Comparison of ENCODE assay signal across 1 cellular context in the genomic region with DNA sequence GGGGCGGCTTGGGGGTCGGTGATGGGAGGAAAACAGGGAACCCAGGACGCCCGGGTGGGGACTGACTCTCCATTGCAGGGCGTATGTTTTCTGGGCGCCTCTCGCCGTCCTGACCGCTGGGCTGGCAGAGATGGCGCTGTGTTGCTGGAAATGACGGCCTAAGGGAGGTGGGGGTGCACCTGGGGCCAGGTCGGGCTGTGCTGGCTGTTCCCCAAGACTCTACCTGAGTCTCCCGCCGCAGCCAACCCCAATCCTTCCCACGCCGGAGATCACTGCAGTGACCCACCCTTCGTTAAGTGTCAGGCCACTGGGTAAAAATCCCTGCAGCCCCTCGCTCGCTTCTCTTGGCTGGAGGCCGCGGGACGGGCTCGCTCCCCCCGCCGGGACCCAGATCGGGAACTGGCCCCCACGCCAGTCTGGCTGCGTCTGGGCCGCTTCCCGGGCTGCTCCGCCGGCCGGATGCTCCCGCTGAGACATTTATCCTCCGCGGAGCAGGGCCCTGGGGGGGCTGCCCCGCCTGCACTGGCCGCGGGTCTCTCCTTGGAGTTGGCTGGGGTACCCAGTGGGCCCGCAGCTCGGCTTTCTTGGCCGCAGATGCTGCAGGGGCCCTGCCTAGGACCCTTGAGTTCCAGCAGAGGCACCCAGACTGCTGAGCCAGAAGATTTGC.
TF ChIP-seq lines count a peak whose summit lies in the region.

No MANE protein-coding gene starts in this region.

TF ChIP-seq in HepG2, 621 proteins besides CTCF, POLR2A, EP300 and RAD21 (continued from another document and continues in another):
- TF ChIP-seq, protein P1, sequence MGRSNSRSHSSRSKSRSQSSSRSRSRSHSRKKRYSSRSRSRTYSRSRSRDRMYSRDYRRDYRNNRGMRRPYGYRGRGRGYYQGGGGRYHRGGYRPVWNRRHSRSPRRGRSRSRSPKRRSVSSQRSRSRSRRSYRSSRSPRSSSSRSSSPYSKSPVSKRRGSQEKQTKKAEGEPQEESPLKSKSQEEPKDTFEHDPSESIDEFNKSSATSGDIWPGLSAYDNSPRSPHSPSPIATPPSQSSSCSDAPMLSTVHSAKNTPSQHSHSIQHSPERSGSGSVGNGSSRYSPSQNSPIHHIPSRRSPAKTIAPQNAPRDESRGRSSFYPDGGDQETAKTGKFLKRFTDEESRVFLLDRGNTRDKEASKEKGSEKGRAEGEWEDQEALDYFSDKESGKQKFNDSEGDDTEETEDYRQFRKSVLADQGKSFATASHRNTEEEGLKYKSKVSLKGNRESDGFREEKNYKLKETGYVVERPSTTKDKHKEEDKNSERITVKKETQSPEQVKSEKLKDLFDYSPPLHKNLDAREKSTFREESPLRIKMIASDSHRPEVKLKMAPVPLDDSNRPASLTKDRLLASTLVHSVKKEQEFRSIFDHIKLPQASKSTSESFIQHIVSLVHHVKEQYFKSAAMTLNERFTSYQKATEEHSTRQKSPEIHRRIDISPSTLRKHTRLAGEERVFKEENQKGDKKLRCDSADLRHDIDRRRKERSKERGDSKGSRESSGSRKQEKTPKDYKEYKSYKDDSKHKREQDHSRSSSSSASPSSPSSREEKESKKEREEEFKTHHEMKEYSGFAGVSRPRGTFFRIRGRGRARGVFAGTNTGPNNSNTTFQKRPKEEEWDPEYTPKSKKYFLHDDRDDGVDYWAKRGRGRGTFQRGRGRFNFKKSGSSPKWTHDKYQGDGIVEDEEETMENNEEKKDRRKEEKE (IDR thresholded peaks at IDR 0.05): no peak
- no peak for TF ChIP-seq NONO (IDR thresholded peaks at IDR 0.05)
- no peak for TF ChIP-seq NONO (CRISPR knock-in tag; conservative IDR thresholded peaks at IDR 0.05)
- no peak for TF ChIP-seq FOXJ3 (CRISPR knock-in tag; IDR thresholded peaks at IDR 0.05; ENCODE audit: borderline replicate concordance)
- TF ChIP-seq ZSCAN29 (CRISPR knock-in tag; conservative IDR thresholded peaks at IDR 0.05): no peak
- peak; percentile 35; the same call in 1 of the 2 replicates for TF ChIP-seq POGZ (CRISPR knock-in tag; IDR thresholded peaks at IDR 0.05)
- no peak for TF ChIP-seq ZSCAN20 (CRISPR knock-in tag; IDR thresholded peaks at IDR 0.05; ENCODE audit: borderline replicate concordance)
- no peak for TF ChIP-seq ZNF672 (CRISPR knock-in tag; IDR thresholded peaks at IDR 0.05)
- TF ChIP-seq, protein P2, sequence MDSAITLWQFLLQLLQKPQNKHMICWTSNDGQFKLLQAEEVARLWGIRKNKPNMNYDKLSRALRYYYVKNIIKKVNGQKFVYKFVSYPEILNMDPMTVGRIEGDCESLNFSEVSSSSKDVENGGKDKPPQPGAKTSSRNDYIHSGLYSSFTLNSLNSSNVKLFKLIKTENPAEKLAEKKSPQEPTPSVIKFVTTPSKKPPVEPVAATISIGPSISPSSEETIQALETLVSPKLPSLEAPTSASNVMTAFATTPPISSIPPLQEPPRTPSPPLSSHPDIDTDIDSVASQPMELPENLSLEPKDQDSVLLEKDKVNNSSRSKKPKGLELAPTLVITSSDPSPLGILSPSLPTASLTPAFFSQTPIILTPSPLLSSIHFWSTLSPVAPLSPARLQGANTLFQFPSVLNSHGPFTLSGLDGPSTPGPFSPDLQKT (CRISPR knock-in tag; IDR thresholded peaks at IDR 0.05; ENCODE audit: borderline replicate concordance): no peak
- no peak for TF ChIP-seq RXRB (CRISPR knock-in tag; IDR thresholded peaks at IDR 0.05; ENCODE audit: borderline replicate concordance)
- TF ChIP-seq TCF7 (IDR thresholded peaks at IDR 0.05; ENCODE audit: low read depth): no peak
- no peak for TF ChIP-seq RBM22 (optimal IDR thresholded peaks at IDR 0.05; ENCODE audit: low read length)
- TF ChIP-seq ZNF883 (CRISPR knock-in tag; IDR thresholded peaks at IDR 0.05; ENCODE audit: not compliant biosample characterization): no peak
- TF ChIP-seq MIXL1 (CRISPR knock-in tag; IDR thresholded peaks at IDR 0.05): no peak
- no peak for TF ChIP-seq ZNF549 (CRISPR knock-in tag; IDR thresholded peaks at IDR 0.05)
- TF ChIP-seq, protein P3, sequence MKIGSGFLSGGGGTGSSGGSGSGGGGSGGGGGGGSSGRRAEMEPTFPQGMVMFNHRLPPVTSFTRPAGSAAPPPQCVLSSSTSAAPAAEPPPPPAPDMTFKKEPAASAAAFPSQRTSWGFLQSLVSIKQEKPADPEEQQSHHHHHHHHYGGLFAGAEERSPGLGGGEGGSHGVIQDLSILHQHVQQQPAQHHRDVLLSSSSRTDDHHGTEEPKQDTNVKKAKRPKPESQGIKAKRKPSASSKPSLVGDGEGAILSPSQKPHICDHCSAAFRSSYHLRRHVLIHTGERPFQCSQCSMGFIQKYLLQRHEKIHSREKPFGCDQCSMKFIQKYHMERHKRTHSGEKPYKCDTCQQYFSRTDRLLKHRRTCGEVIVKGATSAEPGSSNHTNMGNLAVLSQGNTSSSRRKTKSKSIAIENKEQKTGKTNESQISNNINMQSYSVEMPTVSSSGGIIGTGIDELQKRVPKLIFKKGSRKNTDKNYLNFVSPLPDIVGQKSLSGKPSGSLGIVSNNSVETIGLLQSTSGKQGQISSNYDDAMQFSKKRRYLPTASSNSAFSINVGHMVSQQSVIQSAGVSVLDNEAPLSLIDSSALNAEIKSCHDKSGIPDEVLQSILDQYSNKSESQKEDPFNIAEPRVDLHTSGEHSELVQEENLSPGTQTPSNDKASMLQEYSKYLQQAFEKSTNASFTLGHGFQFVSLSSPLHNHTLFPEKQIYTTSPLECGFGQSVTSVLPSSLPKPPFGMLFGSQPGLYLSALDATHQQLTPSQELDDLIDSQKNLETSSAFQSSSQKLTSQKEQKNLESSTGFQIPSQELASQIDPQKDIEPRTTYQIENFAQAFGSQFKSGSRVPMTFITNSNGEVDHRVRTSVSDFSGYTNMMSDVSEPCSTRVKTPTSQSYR (CRISPR knock-in tag; IDR thresholded peaks at IDR 0.05; ENCODE audit: borderline replicate concordance): no peak
- TF ChIP-seq, protein P4, sequence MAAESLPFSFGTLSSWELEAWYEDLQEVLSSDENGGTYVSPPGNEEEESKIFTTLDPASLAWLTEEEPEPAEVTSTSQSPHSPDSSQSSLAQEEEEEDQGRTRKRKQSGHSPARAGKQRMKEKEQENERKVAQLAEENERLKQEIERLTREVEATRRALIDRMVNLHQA (CRISPR knock-in tag; IDR thresholded peaks at IDR 0.05): no peak
- no peak for TF ChIP-seq SIX4 (CRISPR knock-in tag; IDR thresholded peaks at IDR 0.05)
- no peak for TF ChIP-seq ATAD3A (CRISPR knock-in tag; IDR thresholded peaks at IDR 0.05)
- no peak for TF ChIP-seq MBNL3 (CRISPR knock-in tag; conservative IDR thresholded peaks at IDR 0.05)
- TF ChIP-seq HNRNPLL (IDR thresholded peaks at IDR 0.05; ENCODE audit: low read depth, low read length, poor library complexity, severe bottlenecking): peak; percentile 47
- no peak; the same call in 1 of the 2 replicates for TF ChIP-seq ZNF350 (CRISPR knock-in tag; IDR thresholded peaks at IDR 0.05; ENCODE audit: borderline replicate concordance, low read depth)
- TF ChIP-seq BORCS8-MEF2B (CRISPR knock-in tag; IDR thresholded peaks at IDR 0.05): no peak
- TF ChIP-seq NFIC (IDR thresholded peaks at IDR 0.05; ENCODE audit: low read length): no peak
- TF ChIP-seq JUN (CRISPR knock-in tag; IDR thresholded peaks at IDR 0.05): no peak
- TF ChIP-seq MEF2D (CRISPR knock-in tag; IDR thresholded peaks at IDR 0.05): no peak
- no peak for TF ChIP-seq ZNF558 (CRISPR knock-in tag; IDR thresholded peaks at IDR 0.05; ENCODE audit: borderline replicate concordance)
- TF ChIP-seq, protein P5, sequence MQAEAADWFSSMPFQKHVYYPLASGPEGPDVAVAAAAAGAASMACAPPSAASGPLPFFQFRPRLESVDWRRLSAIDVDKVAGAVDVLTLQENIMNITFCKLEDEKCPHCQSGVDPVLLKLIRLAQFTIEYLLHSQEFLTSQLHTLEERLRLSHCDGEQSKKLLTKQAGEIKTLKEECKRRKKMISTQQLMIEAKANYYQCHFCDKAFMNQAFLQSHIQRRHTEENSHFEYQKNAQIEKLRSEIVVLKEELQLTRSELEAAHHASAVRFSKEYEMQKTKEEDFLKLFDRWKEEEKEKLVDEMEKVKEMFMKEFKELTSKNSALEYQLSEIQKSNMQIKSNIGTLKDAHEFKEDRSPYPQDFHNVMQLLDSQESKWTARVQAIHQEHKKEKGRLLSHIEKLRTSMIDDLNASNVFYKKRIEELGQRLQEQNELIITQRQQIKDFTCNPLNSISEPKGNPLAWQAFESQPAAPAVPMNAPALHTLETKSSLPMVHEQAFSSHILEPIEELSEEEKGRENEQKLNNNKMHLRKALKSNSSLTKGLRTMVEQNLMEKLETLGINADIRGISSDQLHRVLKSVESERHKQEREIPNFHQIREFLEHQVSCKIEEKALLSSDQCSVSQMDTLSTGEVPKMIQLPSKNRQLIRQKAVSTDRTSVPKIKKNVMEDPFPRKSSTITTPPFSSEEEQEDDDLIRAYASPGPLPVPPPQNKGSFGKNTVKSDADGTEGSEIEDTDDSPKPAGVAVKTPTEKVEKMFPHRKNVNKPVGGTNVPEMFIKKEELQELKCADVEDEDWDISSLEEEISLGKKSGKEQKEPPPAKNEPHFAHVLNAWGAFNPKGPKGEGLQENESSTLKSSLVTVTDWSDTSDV (CRISPR knock-in tag; IDR thresholded peaks at IDR 0.05): no peak
- TF ChIP-seq HDAC6 (IDR thresholded peaks at IDR 0.05; ENCODE audit: low read depth, low read length): no peak
- TF ChIP-seq MTF2 (CRISPR knock-in tag; IDR thresholded peaks at IDR 0.05; ENCODE audit: borderline replicate concordance): no peak
- TF ChIP-seq, protein P6, sequence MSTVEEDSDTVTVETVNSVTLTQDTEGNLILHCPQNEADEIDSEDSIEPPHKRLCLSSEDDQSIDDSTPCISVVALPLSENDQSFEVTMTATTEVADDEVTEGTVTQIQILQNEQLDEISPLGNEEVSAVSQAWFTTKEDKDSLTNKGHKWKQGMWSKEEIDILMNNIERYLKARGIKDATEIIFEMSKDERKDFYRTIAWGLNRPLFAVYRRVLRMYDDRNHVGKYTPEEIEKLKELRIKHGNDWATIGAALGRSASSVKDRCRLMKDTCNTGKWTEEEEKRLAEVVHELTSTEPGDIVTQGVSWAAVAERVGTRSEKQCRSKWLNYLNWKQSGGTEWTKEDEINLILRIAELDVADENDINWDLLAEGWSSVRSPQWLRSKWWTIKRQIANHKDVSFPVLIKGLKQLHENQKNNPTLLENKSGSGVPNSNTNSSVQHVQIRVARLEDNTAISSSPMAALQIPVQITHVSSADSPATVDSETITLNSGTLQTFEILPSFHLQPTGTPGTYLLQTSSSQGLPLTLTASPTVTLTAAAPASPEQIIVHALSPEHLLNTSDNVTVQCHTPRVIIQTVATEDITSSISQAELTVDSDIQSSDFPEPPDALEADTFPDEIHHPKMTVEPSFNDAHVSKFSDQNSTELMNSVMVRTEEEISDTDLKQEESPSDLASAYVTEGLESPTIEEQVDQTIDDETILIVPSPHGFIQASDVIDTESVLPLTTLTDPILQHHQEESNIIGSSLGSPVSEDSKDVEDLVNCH (CRISPR knock-in tag; IDR thresholded peaks at IDR 0.05): no peak
- TF ChIP-seq, protein P7, sequence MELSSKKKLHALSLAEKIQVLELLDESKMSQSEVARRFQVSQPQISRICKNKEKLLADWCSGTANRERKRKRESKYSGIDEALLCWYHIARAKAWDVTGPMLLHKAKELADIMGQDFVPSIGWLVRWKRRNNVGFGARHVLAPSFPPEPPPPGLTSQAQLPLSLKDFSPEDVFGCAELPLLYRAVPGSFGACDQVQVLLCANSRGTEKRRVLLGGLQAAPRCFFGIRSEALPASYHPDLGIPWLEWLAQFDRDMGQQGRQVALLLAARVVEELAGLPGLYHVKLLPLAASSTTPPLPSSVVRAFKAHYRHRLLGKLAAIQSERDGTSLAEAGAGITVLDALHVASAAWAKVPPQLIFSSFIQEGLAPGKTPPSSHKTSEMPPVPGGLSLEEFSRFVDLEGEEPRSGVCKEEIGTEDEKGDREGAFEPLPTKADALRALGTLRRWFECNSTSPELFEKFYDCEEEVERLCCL (CRISPR knock-in tag; IDR thresholded peaks at IDR 0.05; ENCODE audit: borderline replicate concordance): peak; percentile 42; the same call in 1 of the 2 replicates
- TF ChIP-seq MYC (CRISPR knock-in tag; IDR thresholded peaks at IDR 0.05; ENCODE audit: borderline replicate concordance): no peak; the same call in 1 of the 2 replicates
- no peak for TF ChIP-seq ZNF850 (CRISPR knock-in tag; conservative IDR thresholded peaks at IDR 0.05)
- TF ChIP-seq ZMYM3 (CRISPR knock-in tag; IDR thresholded peaks at IDR 0.05): 0 out of 2 replicates have a peak, but pooled peaks have one; percentile 2
- no peak for TF ChIP-seq FOXA3 (CRISPR knock-in tag; IDR thresholded peaks at IDR 0.05)
- TF ChIP-seq ZEB1 (IDR thresholded peaks at IDR 0.05; ENCODE audit: insufficient replicate concordance, low read depth): peak; percentile 23
- TF ChIP-seq, protein P8, sequence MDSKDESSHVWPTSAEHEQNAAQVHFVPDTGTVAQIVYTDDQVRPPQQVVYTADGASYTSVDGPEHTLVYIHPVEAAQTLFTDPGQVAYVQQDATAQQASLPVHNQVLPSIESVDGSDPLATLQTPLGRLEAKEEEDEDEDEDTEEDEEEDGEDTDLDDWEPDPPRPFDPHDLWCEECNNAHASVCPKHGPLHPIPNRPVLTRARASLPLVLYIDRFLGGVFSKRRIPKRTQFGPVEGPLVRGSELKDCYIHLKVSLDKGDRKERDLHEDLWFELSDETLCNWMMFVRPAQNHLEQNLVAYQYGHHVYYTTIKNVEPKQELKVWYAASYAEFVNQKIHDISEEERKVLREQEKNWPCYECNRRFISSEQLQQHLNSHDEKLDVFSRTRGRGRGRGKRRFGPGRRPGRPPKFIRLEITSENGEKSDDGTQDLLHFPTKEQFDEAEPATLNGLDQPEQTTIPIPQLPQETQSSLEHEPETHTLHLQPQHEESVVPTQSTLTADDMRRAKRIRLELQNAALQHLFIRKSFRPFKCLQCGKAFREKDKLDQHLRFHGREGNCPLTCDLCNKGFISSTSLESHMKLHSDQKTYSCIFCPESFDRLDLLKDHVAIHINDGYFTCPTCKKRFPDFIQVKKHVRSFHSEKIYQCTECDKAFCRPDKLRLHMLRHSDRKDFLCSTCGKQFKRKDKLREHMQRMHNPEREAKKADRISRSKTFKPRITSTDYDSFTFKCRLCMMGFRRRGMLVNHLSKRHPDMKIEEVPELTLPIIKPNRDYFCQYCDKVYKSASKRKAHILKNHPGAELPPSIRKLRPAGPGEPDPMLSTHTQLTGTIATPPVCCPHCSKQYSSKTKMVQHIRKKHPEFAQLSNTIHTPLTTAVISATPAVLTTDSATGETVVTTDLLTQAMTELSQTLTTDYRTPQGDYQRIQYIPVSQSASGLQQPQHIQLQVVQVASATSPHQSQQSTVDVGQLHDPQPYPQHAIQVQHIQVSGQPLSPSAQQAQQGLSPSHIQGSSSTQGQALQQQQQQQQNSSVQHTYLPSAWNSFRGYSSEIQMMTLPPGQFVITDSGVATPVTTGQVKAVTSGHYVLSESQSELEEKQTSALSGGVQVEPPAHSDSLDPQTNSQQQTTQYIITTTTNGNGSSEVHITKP (CRISPR knock-in tag; IDR thresholded peaks at IDR 0.05; ENCODE audit: low read depth): no peak
- TF ChIP-seq HIVEP1 (CRISPR knock-in tag; IDR thresholded peaks at IDR 0.05): no peak
- no peak for TF ChIP-seq MXD4 (CRISPR knock-in tag; IDR thresholded peaks at IDR 0.05)
